23 cellular contexts compared by ENCODE assay signal in the genomic region with DNA sequence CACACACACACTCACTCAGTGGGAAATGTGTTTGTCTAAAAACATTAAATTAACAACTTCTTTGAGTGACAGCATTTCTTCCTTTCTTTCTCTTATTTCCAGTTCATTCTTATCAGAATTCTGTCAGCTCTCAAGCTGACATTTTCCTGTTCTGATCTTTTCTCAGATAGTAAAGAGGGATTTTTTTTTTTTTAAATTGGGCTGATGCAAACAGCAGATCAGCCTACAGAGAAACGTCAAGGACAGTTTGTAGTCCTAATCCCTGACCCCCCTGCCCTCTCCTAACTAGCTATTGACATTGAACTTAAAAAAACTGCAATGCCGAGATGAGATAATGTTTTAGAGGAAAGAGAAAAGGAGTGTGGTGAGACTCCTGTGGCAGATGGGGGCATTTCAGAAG.
"Had no signal": no experiment of that assay in that cellular context is flagged by ENCODE, and none has a peak within 500 bp of the region (broad histone marks: within the 10 kb centered on the region; RNA-seq: fewer than 3 reads in every experiment).

No MANE protein-coding gene starts in this region.

- DNase-seq: activated B cell treated with CpG ODN at 0.5 μM for 24 hours; activated CD4-positive, alpha-beta T cell treated with anti-CD3 and anti-CD28 coated beads for 4 hours; activated CD4-positive, alpha-beta T cell treated with anti-CD3 and anti-CD28 coated beads, Interleukin-2, amount 50 U/mL, for 48 hours; activated gamma-delta T cell; anterior cingulate cortex; caudate nucleus; effector memory CD4-positive, alpha-beta T cell; islet precursor cell; left colon; naive B cell; nucleus accumbens; right lobe of liver; stimulated activated CD4-positive, alpha-beta T cell treated with anti-CD3 and anti-CD28 coated beads, Interleukin-2, amount 100 ng/mL, for 24 hours; stimulated activated naive B cell treated with anti-CD40 and anti-IgM and Interleukin-4, amounts not matched to agents 10 μg/mL and 1 μg/mL and 100 μg/mL, for 72 hours; T1000; transverse colon; uterus had no signal

- H3K27ac Mint-ChIP-seq: activated B cell treated with CpG ODN at 0.5 μM for 24 hours; activated naive CD4-positive, alpha-beta T cell treated with anti-CD3 and anti-CD28 coated beads, Interleukin-2, amount 50 U/mL, for 24 hours; memory B cell; stimulated activated naive B cell treated with anti-CD40 and anti-IgM and Interleukin-4, amounts not matched to agents 10 μg/mL and 1 μg/mL and 100 μg/mL, for 72 hours; T-helper 1 cell treated with Interleukin-12 subunit alpha and Interleukin-12 subunit beta and Interleukin-4 antibody, amounts not matched to agents 30 μg/mL and 1 μg/mL, for 36 hours had no signal

- H3K27ac ChIP-seq: right lobe of liver, skin epidermis, transverse colon, uterus had no signal

- H3K36me3 Mint-ChIP-seq: activated naive CD4-positive, alpha-beta T cell treated with anti-CD3 and anti-CD28 coated beads, Interleukin-2, amount 50 U/mL, for 24 hours; brain; memory B cell; naive B cell had no signal

- H3K36me3 ChIP-seq: right lobe of liver, transverse colon, uterus had no signal

- H3K4me1 Mint-ChIP-seq: activated B cell treated with CpG ODN at 0.5 μM for 24 hours; activated naive CD4-positive, alpha-beta T cell treated with anti-CD3 and anti-CD28 coated beads, Interleukin-2, amount 50 U/mL, for 24 hours; memory B cell; naive B cell had no signal

- H3K4me3 ChIP-seq: right lobe of liver, skin epidermis, transverse colon, uterus had no signal

- H3K9me3 ChIP-seq: right lobe of liver, transverse colon, uterus had no signal

- H3K27me3 Mint-ChIP-seq: activated naive CD4-positive, alpha-beta T cell treated with anti-CD3 and anti-CD28 coated beads, Interleukin-2, amount 50 U/mL, for 24 hours had no signal

- H3K9me3 Mint-ChIP-seq: activated B cell treated with CpG ODN at 0.5 μM for 24 hours; activated naive CD4-positive, alpha-beta T cell treated with anti-CD3 and anti-CD28 coated beads, Interleukin-2, amount 50 U/mL, for 24 hours; memory B cell; naive B cell; T-helper 1 cell treated with Interleukin-12 subunit alpha and Interleukin-12 subunit beta and Interleukin-4 antibody, amounts not matched to agents 30 μg/mL and 1 μg/mL, for 36 hours had no signal

- H3K4me1 ChIP-seq: right lobe of liver, uterus had no signal

- ATAC-seq: esophagus mucosa; left colon; stimulated activated naive B cell treated with anti-CD40 and anti-IgM and Interleukin-4, amounts not matched to agents 10 μg/mL and 1 μg/mL and 100 μg/mL, for 72 hours had no signal

- H3K4me3 Mint-ChIP-seq: activated B cell treated with CpG ODN at 0.5 μM for 24 hours; activated naive CD4-positive, alpha-beta T cell treated with anti-CD3 and anti-CD28 coated beads, Interleukin-2, amount 50 U/mL, for 24 hours; memory B cell; naive B cell; stimulated activated naive B cell treated with anti-CD40 and anti-IgM and Interleukin-4, amounts not matched to agents 10 μg/mL and 1 μg/mL and 100 μg/mL, for 72 hours; T-helper 1 cell treated with Interleukin-12 subunit alpha and Interleukin-12 subunit beta and Interleukin-4 antibody, amounts not matched to agents 30 μg/mL and 1 μg/mL, for 36 hours had no signal

- H3K27me3 ChIP-seq: right lobe of liver, transverse colon, uterus had no signal
